In genomic region chr11:68333176-68333575, GRCh38 we compare ENCODE assay signal across 20 cellular contexts. TPM values are rescaled to one million over a fixed set of nuclear protein-coding genes. Genes with fewer than 3 reads are reported as not detected.
DNase-seq lines count a peak whose midpoint lies in the region; ATAC-seq, FAIRE-seq and TF ChIP-seq lines count a peak whose summit lies in the region.
"Had no signal": no experiment of that assay in that cellular context is flagged by ENCODE, and none has a peak within 500 bp of the region (broad histone marks: within the 10 kb centered on the region; RNA-seq: fewer than 3 reads in every experiment).

No MANE protein-coding gene starts in this region.

- WGBS in suprapubic skin, result 49% methylated on average over 4 of the region's 4 CpGs

- POLR2A ChIA-PET in T-cell (lab: Charles Lee), result no interaction called here
- POLR2A ChIA-PET in activated CD4-positive, alpha-beta memory T cell treated with anti-CD3 and anti-CD28 coated beads, Interleukin-2, amount 10 ng/mL, durations not matched to agents 7 days and 5 days (lab: Charles Lee), result no interaction called here

- H3K4me1 ChIP-seq in lower lobe of right lung (peaks cover 72% of the 10 kb centered on the region), suprapubic skin (peaks cover 80% of the 10 kb centered on the region)

- no peak overlapping the region for H3K27ac Mint-ChIP-seq in activated CD4-positive, alpha-beta T cell treated with anti-CD3 and anti-CD28 coated beads, Interleukin-2, amount 10 ng/mL, durations not matched to agents 24 days and 14 days
- peak overlapping the region; percentile 51 to 78 for H3K27ac Mint-ChIP-seq in T-cell
- H3K27ac Mint-ChIP-seq in activated CD4-positive, alpha-beta memory T cell treated with anti-CD3 and anti-CD28 coated beads, Interleukin-2, amount 10 ng/mL, durations not matched to agents 7 days and 5 days, result no peak overlapping the region
- H3K27ac Mint-ChIP-seq: HFFc6 had no signal

- peak overlapping the region; percentile 46 for H3K27ac ChIP-seq in lower lobe of right lung
- peak overlapping the region; percentile 29 for H3K27ac ChIP-seq in suprapubic skin
- H3K27ac ChIP-seq: BLaER1 treated with 17β-estradiol and CSF1 and Interleukin-3, amounts not matched to agents 10 nM and 100 nM; PC-9 had no signal

- intact Hi-C loops in activated CD4-positive, alpha-beta T cell treated with anti-CD3 and anti-CD28 coated beads, Interleukin-2, amount 10 ng/mL, durations not matched to agents 24 days and 14 days (cut with micrococcal nuclease), result no loop called here
- intact Hi-C loops in lower lobe of right lung (cut with DNase I), result no loop called here

- no peak for TF ChIP-seq CTCF in lower lobe of right lung (IDR thresholded peaks at IDR 0.05)
- TF ChIP-seq CTCF in suprapubic skin (IDR thresholded peaks at IDR 0.05), result no peak
- TF ChIP-seq CTCF in D721Med (IDR thresholded peaks at IDR 0.05; ENCODE audit: insufficient read depth, missing control alignments), result no peak

- H3K9me3 ChIP-seq in lower lobe of right lung (no peaks in the 10 kb centered on the region), suprapubic skin (no peaks in the 10 kb centered on the region)
- H3K9me3 ChIP-seq: BLaER1 treated with 17β-estradiol and CSF1 and Interleukin-3, amounts not matched to agents 10 nM and 100 nM; MG63 had no signal

- no peak for DNase-seq in activated CD4-positive, alpha-beta T cell treated with anti-CD3 and anti-CD28 coated beads, Interleukin-2, amount 10 ng/mL, durations not matched to agents 24 days and 14 days
- no peak for DNase-seq in activated CD4-positive, alpha-beta T cell treated with anti-CD3 and anti-CD28 coated beads, Interleukin-2, amount 50 U/mL, for 1 hour
- no peak for DNase-seq in T-cell
- DNase-seq in lower lobe of right lung, result no peak
- no peak for DNase-seq in suprapubic skin (ENCODE audit: low spot score in 2 of 2)
- no peak for DNase-seq in frontal cortex (ENCODE audit: low spot score in 2 of 2)
- DNase-seq in D721Med (ENCODE audit: insufficient read length, low spot score), result no peak
- no peak for DNase-seq in activated CD4-positive, alpha-beta memory T cell treated with anti-CD3 and anti-CD28 coated beads, Interleukin-2, amount 10 ng/mL, durations not matched to agents 7 days and 5 days
- DNase-seq: EL, HFFc6, MG63, NCI-H1092, NCI-H146, NCI-H2081, NCI-H510A, NCI-H774, PC-9 had no signal

- no peak for ATAC-seq in T-cell (replicated peaks in 1 of 4)
- ATAC-seq in lower lobe of right lung, result peak; percentile 47 to 81

- H3K9me3 Mint-ChIP-seq in activated CD4-positive, alpha-beta T cell treated with anti-CD3 and anti-CD28 coated beads, Interleukin-2, amount 10 ng/mL, durations not matched to agents 24 days and 14 days, result no peaks in the 10 kb centered on the region
- no peaks in the 10 kb centered on the region for H3K9me3 Mint-ChIP-seq in T-cell
- H3K9me3 Mint-ChIP-seq in activated CD4-positive, alpha-beta memory T cell treated with anti-CD3 and anti-CD28 coated beads, Interleukin-2, amount 10 ng/mL, durations not matched to agents 7 days and 5 days, result no peaks in the 10 kb centered on the region
- H3K9me3 Mint-ChIP-seq: HFFc6 had no signal

- H3K36me3 Mint-ChIP-seq in activated CD4-positive, alpha-beta T cell treated with anti-CD3 and anti-CD28 coated beads, Interleukin-2, amount 10 ng/mL, durations not matched to agents 24 days and 14 days (ENCODE audit: low read depth), result peaks cover 2% of the 10 kb centered on the region
- no peaks in the 10 kb centered on the region for H3K36me3 Mint-ChIP-seq in T-cell
- peaks cover 4% of the 10 kb centered on the region for H3K36me3 Mint-ChIP-seq in activated CD4-positive, alpha-beta memory T cell treated with anti-CD3 and anti-CD28 coated beads, Interleukin-2, amount 10 ng/mL, durations not matched to agents 7 days and 5 days (ENCODE audit: low read depth)

- no peak for TF ChIP-seq EP300 in suprapubic skin (IDR thresholded peaks at IDR 0.05)

- CTCF ChIA-PET in T-cell (lab: Charles Lee), result no interaction called here
- CTCF ChIA-PET in activated CD4-positive, alpha-beta memory T cell treated with anti-CD3 and anti-CD28 coated beads, Interleukin-2, amount 10 ng/mL, durations not matched to agents 7 days and 5 days (lab: Charles Lee), result interaction anchor here (2.0 kb wide), 1 partner anchor 11 kb away, joined by 4 read pairs; no protein-coding TSS in a partner anchor

- FAIRE-seq in frontal cortex (lab: Jason Lieb, UNC) (no peak), D721Med (lab: Jason Lieb, UNC) (no peak)
- FAIRE-seq: A204.1, GM19239 had no signal

- H3K36me3 ChIP-seq in lower lobe of right lung (no peaks in the 10 kb centered on the region), suprapubic skin (no peaks in the 10 kb centered on the region)
- H3K36me3 ChIP-seq: MG63 had no signal

- H3K27me3 ChIP-seq in lower lobe of right lung (ENCODE audit: low read depth) (no peaks in the 10 kb centered on the region), suprapubic skin (no peaks in the 10 kb centered on the region)
- H3K27me3 ChIP-seq: MG63 had no signal

- no peaks in the 10 kb centered on the region for H3K27me3 Mint-ChIP-seq in activated CD4-positive, alpha-beta T cell treated with anti-CD3 and anti-CD28 coated beads, Interleukin-2, amount 10 ng/mL, durations not matched to agents 24 days and 14 days
- H3K27me3 Mint-ChIP-seq in T-cell, result no peaks in the 10 kb centered on the region
- peaks cover 6% of the 10 kb centered on the region for H3K27me3 Mint-ChIP-seq in activated CD4-positive, alpha-beta memory T cell treated with anti-CD3 and anti-CD28 coated beads, Interleukin-2, amount 10 ng/mL, durations not matched to agents 7 days and 5 days

- H3K4me1 Mint-ChIP-seq in activated CD4-positive, alpha-beta T cell treated with anti-CD3 and anti-CD28 coated beads, Interleukin-2, amount 10 ng/mL, durations not matched to agents 24 days and 14 days, result peaks cover 67% of the 10 kb centered on the region
- peaks cover 71 to 79% (median 72%) of the 10 kb centered on the region in 3 donors for H3K4me1 Mint-ChIP-seq in T-cell
- peaks cover 76% of the 10 kb centered on the region for H3K4me1 Mint-ChIP-seq in activated CD4-positive, alpha-beta memory T cell treated with anti-CD3 and anti-CD28 coated beads, Interleukin-2, amount 10 ng/mL, durations not matched to agents 7 days and 5 days

- no peak overlapping the region for H3K4me3 ChIP-seq in lower lobe of right lung
- no peak overlapping the region for H3K4me3 ChIP-seq in suprapubic skin
- H3K4me3 ChIP-seq: BLaER1 treated with 17β-estradiol and CSF1 and Interleukin-3, amounts not matched to agents 10 nM and 100 nM; MG63; PC-9 had no signal

- H3K4me3 Mint-ChIP-seq in activated CD4-positive, alpha-beta T cell treated with anti-CD3 and anti-CD28 coated beads, Interleukin-2, amount 10 ng/mL, durations not matched to agents 24 days and 14 days, result peak overlapping the region; percentile 12
- H3K4me3 Mint-ChIP-seq in T-cell, result peak overlapping the region in 1 of 3 donors; percentile 81
- H3K4me3 Mint-ChIP-seq in activated CD4-positive, alpha-beta memory T cell treated with anti-CD3 and anti-CD28 coated beads, Interleukin-2, amount 10 ng/mL, durations not matched to agents 7 days and 5 days, result no peak overlapping the region
- H3K4me3 Mint-ChIP-seq: HFFc6 had no signal

- TF ChIP-seq POLR2A in suprapubic skin (IDR thresholded peaks at IDR 0.05), result no peak

RNA-seq across cellular contexts. Expression of gene LRP5, which starts 20.8 kb away (rescaled TPM):
- total RNA-seq in activated CD4-positive, alpha-beta T cell treated with anti-CD3 and anti-CD28 coated beads, Interleukin-2, amount 10 ng/mL, durations not matched to agents 24 days and 14 days, result 23.8 and 33.8 TPM in 2 replicates
- total RNA-seq in T-cell, result 10 to 100 TPM in 1 of 5 donors, 1 to 10 TPM in 4; 1.8 to 11.3 (median 7.0) TPM
- total RNA-seq in lower lobe of right lung, result 66.1 TPM
- total RNA-seq in suprapubic skin, result 10 to 100 TPM; 27.3 to 60.1 (median 35.0) TPM
- total RNA-seq in frontal cortex, result 10.2 TPM
- total RNA-seq in activated CD4-positive, alpha-beta memory T cell treated with anti-CD3 and anti-CD28 coated beads, Interleukin-2, amount 10 ng/mL, durations not matched to agents 7 days and 5 days, result 10 to 100 TPM; 12.3 to 13.5 TPM

Comparison
In these comparisons a context has a peak if more than half of its experiments do, and no peak if none do; other contexts are left out.
1. H3K27ac Mint-ChIP-seq: peak in T-cell (2 of 2); none in activated CD4-positive, alpha-beta T cell treated with anti-CD3 and anti-CD28 coated beads, Interleukin-2, amount 10 ng/mL, durations not matched to agents 24 days and 14 days (single experiment) and activated CD4-positive, alpha-beta memory T cell treated with anti-CD3 and anti-CD28 coated beads, Interleukin-2, amount 10 ng/mL, durations not matched to agents 7 days and 5 days (single experiment).
2. ATAC-seq: peak in lower lobe of right lung (2 of 2); none in T-cell (0 of 4).